ENCODE assay signal across 8 cellular contexts in genomic region chr7:55964802-55965470, GRCh38. TPM values are rescaled to one million over a fixed set of nuclear protein-coding genes. Genes with fewer than 3 reads are reported as not detected.
DNase-seq lines count a peak whose midpoint lies in the region; ATAC-seq and TF ChIP-seq lines count a peak whose summit lies in the region.

No MANE protein-coding gene starts in this region.

- POLR2A ChIA-PET in BJ (lab: Charles Lee): interaction anchor here (1.0 kb wide), 1 partner anchor 86 kb away, joined by 3 read pairs; the partner anchor contains the start of genes CCT6A and PSPH

- TF ChIP-seq POLR2A in GM18951 (IDR thresholded peaks at IDR 0.05; ENCODE audit: extremely low read depth, insufficient read depth, insufficient read length) (peak; percentile 10), gastroesophageal sphincter (IDR thresholded peaks at IDR 0.05) (peak in 1 of 2 donors; percentile 41)

- CTCF ChIA-PET in BJ (lab: Yijun Ruan, JAX): interaction anchor here (0.6 to 2.5 kb wide), 13 partner anchors 8 to 683 kb away, joined by 3 to 26 read pairs (median 4); no protein-coding TSS in a partner anchor

- H3K9me3 ChIP-seq in OCI-LY1 (ENCODE audit: low read length) (no peaks in the 10 kb centered on the region), gastroesophageal sphincter (no peaks in the 10 kb centered on the region), neutrophil (no peaks in the 10 kb centered on the region), thoracic aorta (no peaks in the 10 kb centered on the region)

- no peak for DNase-seq in BJ (ENCODE audit: low read depth)
- DNase-seq in activated effector memory CD4-positive, alpha-beta T cell treated with anti-CD3 and anti-CD28 coated beads, Interleukin-2, amount 50 U/mL, for 16 hours: peak; percentile 82
- peak; percentile 20 for DNase-seq in thoracic aorta (ENCODE audit: low spot score)

- H3K4me3 ChIP-seq in BJ (ENCODE audit: low read depth, low read length) (peak overlapping the region; percentile 44), OCI-LY1 (ENCODE audit: low read depth, low read length, poor library complexity, severe bottlenecking) (peak overlapping the region; percentile 80), gastroesophageal sphincter (peak overlapping the region; percentile 50 to 80), neutrophil (ENCODE audit: low read depth in 1 of 2, low read length in 1 of 2) (peak overlapping the region; percentile 64 to 79), thoracic aorta (peak overlapping the region; percentile 91)

- peaks cover 5% of the 10 kb centered on the region; the same call in 1 of the 2 replicates for H3K36me3 ChIP-seq in BJ (ENCODE audit: control insufficient read depth, insufficient read depth, low read length)
- H3K36me3 ChIP-seq in OCI-LY1 (ENCODE audit: insufficient read depth, low read length): no peaks in the 10 kb centered on the region
- H3K36me3 ChIP-seq in gastroesophageal sphincter: peaks cover 0 to 12% of the 10 kb centered on the region in 2 donors
- H3K36me3 ChIP-seq in neutrophil: no peaks in the 10 kb centered on the region
- no peaks in the 10 kb centered on the region for H3K36me3 ChIP-seq in thoracic aorta

- TF ChIP-seq CTCF in BJ (IDR thresholded peaks at IDR 0.05; ENCODE audit: insufficient read depth, low read depth, low read length) (no peak), OCI-LY1 (IDR thresholded peaks at IDR 0.05; ENCODE audit: low read length) (no peak), gastroesophageal sphincter (IDR thresholded peaks at IDR 0.05) (no peak), neutrophil (IDR thresholded peaks at IDR 0.05) (no peak), thoracic aorta (IDR thresholded peaks at IDR 0.05) (no peak)

- in situ Hi-C loops in GM18951 (cut with MboI; ENCODE audit: low sequenced_read_pairs, unreplicated experiment): loop anchor here (25.0 kb wide), 2 partner anchors 328 to 678 kb away; no protein-coding TSS in a partner anchor

- H3K27ac ChIP-seq in OCI-LY1 (ENCODE audit: low read depth, low read length, poor library complexity, severe bottlenecking) (peak overlapping the region; percentile 22), gastroesophageal sphincter (peak overlapping the region; percentile 76 to 99 (median 98)), neutrophil (peak overlapping the region; percentile 91), thoracic aorta (peak overlapping the region; percentile 90 to 95)

- no peaks in the 10 kb centered on the region for H3K9me2 ChIP-seq in OCI-LY1 (ENCODE audit: low read depth, low read length)

- no peak for TF ChIP-seq EP300 in gastroesophageal sphincter (IDR thresholded peaks at IDR 0.05)

- H3K9ac ChIP-seq in OCI-LY1 (ENCODE audit: low read length): peak overlapping the region; percentile 83

- H4K20me1 ChIP-seq in OCI-LY1 (ENCODE audit: insufficient read depth, low read length): no peaks in the 10 kb centered on the region

- no peaks in the 10 kb centered on the region for H3K79me2 ChIP-seq in OCI-LY1 (ENCODE audit: insufficient read depth, low read length)

- H3K4me2 ChIP-seq in OCI-LY1 (ENCODE audit: low read length): peak overlapping the region; percentile 72

- 3% methylated on average over 10 of the region's 49 CpGs; no CpG with 5 or more reads in 1 of the 2 donors for WGBS in gastroesophageal sphincter (ENCODE audit: low coverage in 1 of 2), 2 donors

- ATAC-seq in HG03139 (IDR thresholded peaks at IDR 0.05; ENCODE audit: unreplicated experiment): peak; percentile 66
- peak; percentile 89 for ATAC-seq in gastroesophageal sphincter
- ATAC-seq in thoracic aorta (ENCODE audit: insufficient number of reproducible peaks, low FRiP score, low read depth): peak; percentile 9

- H2AFZ ChIP-seq in OCI-LY1 (ENCODE audit: low read length): peak overlapping the region; percentile 26; the same call in 1 of the 2 replicates

- 0 out of 2 replicates have a peak, but pooled peaks cover 7% of the 10 kb centered on the region for H3F3A ChIP-seq in OCI-LY1 (ENCODE audit: insufficient read depth, low read length)

- H3K4me1 ChIP-seq in OCI-LY1 (ENCODE audit: insufficient read depth, low read length, severe bottlenecking) (peaks cover 7% of the 10 kb centered on the region), gastroesophageal sphincter (peaks cover 0 to 55% (median 18%) of the 10 kb centered on the region in 3 donors), neutrophil (ENCODE audit: control insufficient read depth in 1 of 2, insufficient read depth in 1 of 2, low read depth in 1 of 2, low read length in 1 of 2) (peaks cover 15 to 19% of the 10 kb centered on the region in 2 experiments), thoracic aorta (ENCODE audit: control insufficient read depth in 1 of 2, low read depth in 2 of 2) (peaks cover 2 to 19% of the 10 kb centered on the region in 2 donors)

- H3K27me3 ChIP-seq in BJ (ENCODE audit: control insufficient read depth, insufficient read depth, low read length) (no peaks in the 10 kb centered on the region), OCI-LY1 (ENCODE audit: insufficient read depth, low read length) (no peaks in the 10 kb centered on the region), gastroesophageal sphincter (no peaks in the 10 kb centered on the region), neutrophil (peaks cover 5% of the 10 kb centered on the region), thoracic aorta (replicated peaks; ENCODE audit: insufficient read depth) (no peaks in the 10 kb centered on the region)

RNA-seq across cellular contexts. Expression of gene NIPSNAP2, which starts 0.6 kb away (rescaled TPM):
- polyA plus RNA-seq in BJ (2011; rRNA removed): 31.1 and 53.6 TPM in 2 replicates
- 13.0 and 13.1 TPM in 2 replicates for polyA minus RNA-seq in BJ (2011; rRNA and poly(A)+ RNA removed)
- total RNA-seq in gastroesophageal sphincter (100 to 1,000 TPM in 2 of 4 donors, 10 to 100 TPM in 2; 64.2 to 113 (median 97.3) TPM), thoracic aorta (10 to 100 TPM; 46.0 to 47.1 TPM)

RNA-seq across cellular contexts. Expression of gene MRPS17, which starts 13.3 kb away (rescaled TPM):
- 8.5 and 13.6 TPM in 2 replicates for polyA plus RNA-seq in BJ (2011; rRNA removed)
- polyA minus RNA-seq in BJ (2011; rRNA and poly(A)+ RNA removed): 3.4 TPM in 2 replicates
- total RNA-seq in gastroesophageal sphincter: 10 to 100 TPM; 10.1 to 19.7 (median 13.7) TPM
- 10 to 100 TPM; 12.1 to 13.1 TPM for total RNA-seq in thoracic aorta

Comparison
In these comparisons a context has a peak if more than half of its experiments do, and no peak if none do; other contexts are left out.
1. ATAC-seq: peak in every context shown above with its lines; median percentile 89 in gastroesophageal sphincter; 66 in HG03139; 9 in thoracic aorta.
2. H3K27ac ChIP-seq: peak in every context shown above with its lines; median percentile 98 in gastroesophageal sphincter; 92 in thoracic aorta; 91 in neutrophil; 22 in OCI-LY1.